11 cellular contexts compared by ENCODE assay signal in the genomic region with DNA sequence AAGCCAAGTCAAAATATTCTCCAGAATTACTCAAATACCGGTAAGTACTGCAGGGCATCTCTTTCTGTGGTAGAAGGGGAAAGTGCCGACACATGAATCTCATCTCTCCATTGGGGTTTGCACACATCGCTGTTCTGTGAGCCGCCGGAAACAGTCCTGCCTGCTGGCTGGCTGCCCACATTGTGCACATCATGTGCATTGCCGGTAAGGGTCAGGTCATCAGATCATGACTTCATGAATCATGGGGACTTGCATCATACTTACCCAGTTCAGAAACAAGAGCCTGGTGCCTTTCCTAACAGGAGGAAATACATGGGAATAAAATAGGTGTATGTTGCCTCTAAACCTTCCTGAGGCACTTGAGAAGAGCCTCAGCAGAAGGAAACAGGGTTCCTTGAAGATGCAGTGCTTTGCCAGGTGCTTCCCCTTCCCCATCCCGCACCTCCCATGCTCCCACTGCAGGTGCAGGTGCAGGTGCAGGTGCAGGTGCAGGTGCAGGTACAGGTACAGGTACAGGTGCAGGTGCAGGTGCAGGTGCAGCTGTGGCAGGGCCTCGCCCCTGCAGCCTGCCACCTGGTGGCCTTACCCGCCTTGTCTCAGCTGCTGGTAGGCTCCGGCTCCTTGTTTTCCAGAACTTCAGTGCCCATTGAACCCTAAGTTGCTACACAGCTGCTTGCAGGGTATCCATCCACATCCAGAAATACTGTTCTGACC. TPM values are rescaled to one million over a fixed set of nuclear protein-coding genes. Genes with fewer than 3 reads are reported as not detected.
DNase-seq lines count a peak whose midpoint lies in the region; ATAC-seq and TF ChIP-seq lines count a peak whose summit lies in the region.
"Had no signal": no experiment of that assay in that cellular context is flagged by ENCODE, and none has a peak within 500 bp of the region (broad histone marks: within the 10 kb centered on the region; RNA-seq: fewer than 3 reads in every experiment).

No MANE protein-coding gene starts in this region.

- H3K27ac ChIP-seq in mammary epithelial cell (ENCODE audit: insufficient read depth, low read depth, low read length), result no peak overlapping the region
- H3K27ac ChIP-seq in OCI-LY7 (ENCODE audit: low read depth, low read length, poor library complexity, severe bottlenecking), result peak overlapping the region; percentile 30
- no peak overlapping the region for H3K27ac ChIP-seq in transverse colon

- peaks cover 2% of the 10 kb centered on the region for H3K9me3 Mint-ChIP-seq in MCF 10A (ENCODE audit: unreplicated experiment)

- DNase-seq in MCF 10A (ENCODE audit: unreplicated experiment) (peak; percentile 99), mammary epithelial cell (no peak), OCI-LY7 (ENCODE audit: low spot score) (peak; percentile 16), foreskin melanocyte (peak; percentile 93), transverse colon (no peak), NCI-H446 treated with DMSO at 0.1 percent for 48 hours (lab: John Stamatoyannopoulos, UW) (no peak)
- DNase-seq: activated naive CD8-positive, alpha-beta T cell treated with anti-CD3 and anti-CD28 coated beads, Interleukin-2, amount 10 ng/mL, durations not matched to agents 7 days and 5 days; CD8-positive, alpha-beta memory T cell; naive B cell had no signal

- ATAC-seq in HG03175 (IDR thresholded peaks at IDR 0.05; ENCODE audit: unreplicated experiment) (no peak), HG03469 (IDR thresholded peaks at IDR 0.05; ENCODE audit: unreplicated experiment) (no peak)

- H3K9ac ChIP-seq in mammary epithelial cell (ENCODE audit: insufficient read depth, low read length), result no peak overlapping the region

- dilution Hi-C loops in mammary epithelial cell (cut with HindIII; ENCODE audit: low sequenced_read_pairs), result no loop called here

- H3K36me3 ChIP-seq in mammary epithelial cell (ENCODE audit: insufficient read depth, low read length) (no peaks in the 10 kb centered on the region), OCI-LY7 (ENCODE audit: insufficient read depth, low read length) (0 out of 2 replicates have a peak, but pooled peaks cover 4% of the 10 kb centered on the region), transverse colon (no peaks in the 10 kb centered on the region)

- no peak for TF ChIP-seq EP300 in transverse colon (IDR thresholded peaks at IDR 0.05; ENCODE audit: low read depth)

- no peaks in the 10 kb centered on the region for H4K20me1 ChIP-seq in mammary epithelial cell (ENCODE audit: insufficient read depth, low read length)
- H4K20me1 ChIP-seq in OCI-LY7 (ENCODE audit: insufficient read depth, low read length), result no peaks in the 10 kb centered on the region

- H3K27me3 ChIP-seq in mammary epithelial cell (ENCODE audit: insufficient read depth, low read length) (no peaks in the 10 kb centered on the region), transverse colon (no peaks in the 10 kb centered on the region)

- no peak overlapping the region for H3K4me3 Mint-ChIP-seq in MCF 10A (ENCODE audit: unreplicated experiment)
- H3K4me3 Mint-ChIP-seq: activated naive CD8-positive, alpha-beta T cell treated with anti-CD3 and anti-CD28 coated beads, Interleukin-2, amount 10 ng/mL, durations not matched to agents 7 days and 5 days; CD8-positive, alpha-beta memory T cell; naive B cell had no signal

- BruUV-seq in MCF 10A (replicated peaks; lab: Mats Ljungman, UMichigan) (no TSS peak), mammary epithelial cell (replicated peaks; lab: Mats Ljungman, UMichigan) (no TSS peak), OCI-LY7 (replicated peaks; lab: Mats Ljungman, UMichigan) (no TSS peak)

- H3K4me2 ChIP-seq in mammary epithelial cell (ENCODE audit: insufficient read depth, low read depth, low read length), result no peak overlapping the region
- no peak overlapping the region for H3K4me2 ChIP-seq in OCI-LY7 (ENCODE audit: low read length)

- H3K27me3 Mint-ChIP-seq in MCF 10A (ENCODE audit: insufficient read depth, unreplicated experiment), result no peaks in the 10 kb centered on the region
- H3K27me3 Mint-ChIP-seq: activated naive CD8-positive, alpha-beta T cell treated with anti-CD3 and anti-CD28 coated beads, Interleukin-2, amount 10 ng/mL, durations not matched to agents 7 days and 5 days; CD8-positive, alpha-beta memory T cell; naive B cell had no signal

- 97% methylated on average over 10 of the region's 10 CpGs for WGBS in mammary epithelial cell (ENCODE audit: low coverage, missing lambda C conversion rate)
- WGBS in transverse colon (ENCODE audit: low coverage in 1 of 2), 2 donors, result 74 to 100% methylated on average over 1 to 9 of the region's 10 CpGs

- in situ Hi-C loops in mammary epithelial cell (cut with MboI; ENCODE audit: low sequenced_read_pairs in 2 of 2), result no loop called here
- in situ Hi-C loops in transverse colon (cut with MboI; ENCODE audit: low pct_ligation_motif_present in 1 of 4, low pct_unique_long_range_greater_than_20kb in 1 of 4, low sequenced_read_pairs in 3 of 4), result no loop called here

- H3K9me3 ChIP-seq in mammary epithelial cell (replicated peaks; ENCODE audit: insufficient read depth, low read length) (no peaks in the 10 kb centered on the region), OCI-LY7 (ENCODE audit: low read length) (peaks cover 6% of the 10 kb centered on the region; the same call in 1 of the 2 replicates), transverse colon (no peaks in the 10 kb centered on the region)

- H3K9me2 ChIP-seq in OCI-LY7 (ENCODE audit: insufficient read depth, low read length), result no peaks in the 10 kb centered on the region

- POLR2A ChIA-PET in MCF 10A (lab: Yijun Ruan, JAX), result no interaction called here
- POLR2A ChIA-PET in OCI-LY7 (lab: Charles Lee), result no interaction called here

- H3K4me1 ChIP-seq in mammary epithelial cell (ENCODE audit: insufficient read depth, low read length) (no peaks in the 10 kb centered on the region), OCI-LY7 (ENCODE audit: insufficient read depth, low read length, poor library complexity, severe bottlenecking) (no peaks in the 10 kb centered on the region), transverse colon (no peaks in the 10 kb centered on the region)

- TF ChIP-seq POLR2A in transverse colon (IDR thresholded peaks at IDR 0.05), result no peak

- H3K27ac Mint-ChIP-seq in MCF 10A (ENCODE audit: low read depth, unreplicated experiment), result peak overlapping the region; percentile 34
- H3K27ac Mint-ChIP-seq: activated naive CD8-positive, alpha-beta T cell treated with anti-CD3 and anti-CD28 coated beads, Interleukin-2, amount 10 ng/mL, durations not matched to agents 7 days and 5 days had no signal

- H3K36me3 Mint-ChIP-seq in MCF 10A (ENCODE audit: insufficient read depth, unreplicated experiment), result no peaks in the 10 kb centered on the region

- H2AFZ ChIP-seq in mammary epithelial cell (ENCODE audit: low read depth, low read length), result no peak overlapping the region
- H2AFZ ChIP-seq in OCI-LY7 (ENCODE audit: low read length), result no peak overlapping the region

- H3K79me2 ChIP-seq in mammary epithelial cell (ENCODE audit: insufficient read depth, low read length), result no peaks in the 10 kb centered on the region
- no peaks in the 10 kb centered on the region for H3K79me2 ChIP-seq in OCI-LY7 (ENCODE audit: insufficient read depth, low read depth, low read length)

- intact Hi-C loops in MCF 10A (cut with micrococcal nuclease), result loop anchor here (5.0 kb wide), 1 partner anchor 113 kb away; the partner anchor contains the start of gene ERO1B
- intact Hi-C loops in mammary epithelial cell (cut with micrococcal nuclease), result no loop called here
- intact Hi-C loops in OCI-LY7 (cut with micrococcal nuclease; ENCODE audit: unreplicated experiment), result no loop called here
- intact Hi-C loops in transverse colon (cut with DNase I; ENCODE audit: low total_unique reads), result no loop called here

- peaks cover 7% of the 10 kb centered on the region for H3K4me1 Mint-ChIP-seq in MCF 10A (ENCODE audit: insufficient read depth, unreplicated experiment)
- H3K4me1 Mint-ChIP-seq: activated naive CD8-positive, alpha-beta T cell treated with anti-CD3 and anti-CD28 coated beads, Interleukin-2, amount 10 ng/mL, durations not matched to agents 7 days and 5 days had no signal

- TF ChIP-seq CTCF in MCF 10A (IDR thresholded peaks at IDR 0.05; ENCODE audit: unreplicated experiment) (peak; percentile 25), mammary epithelial cell (conservative IDR thresholded peaks at IDR 0.05 in 1 of 2, IDR thresholded peaks at IDR 0.05 in 1 of 2; ENCODE audit: extremely low read depth in 1 of 2, insufficient read depth in 1 of 2, low read depth in 1 of 2, low read length in 2 of 2) (peak in 1 of 2 donors; percentile 13), OCI-LY7 (conservative IDR thresholded peaks at IDR 0.05; ENCODE audit: low read length) (no peak), transverse colon (IDR thresholded peaks at IDR 0.05) (peak in 3 of 5 experiments; percentile 29 to 46 (median 42))

- CTCF ChIA-PET in MCF 10A (lab: Yijun Ruan, JAX), result interaction anchor here (0.7 to 1.1 kb wide), 2 partner anchors 14 to 43 kb away, joined by 3 read pairs; no protein-coding TSS in a partner anchor
- CTCF ChIA-PET in mammary epithelial cell (lab: Charles Lee; ENCODE audit: low non-redundant PET), result no interaction called here
- CTCF ChIA-PET in OCI-LY7 (lab: Charles Lee; ENCODE audit: unreplicated experiment), result no interaction called here

- H3K4me3 ChIP-seq in mammary epithelial cell (replicated peaks in 1 of 3; ENCODE audit: insufficient read depth in 1 of 3, low read depth in 2 of 3, low read length in 3 of 3), result no peak overlapping the region
- H3K4me3 ChIP-seq in OCI-LY7 (ENCODE audit: low read depth, low read length, poor library complexity, severe bottlenecking), result no peak overlapping the region
- no peak overlapping the region for H3K4me3 ChIP-seq in transverse colon

RNA-seq across cellular contexts. Expression of gene GPR137B, which starts 26.5 kb away (rescaled TPM):
- total RNA-seq in MCF 10A (2022) (8.4 and 15.0 TPM in 2 replicates), mammary epithelial cell (10 to 100 TPM; 10.2 to 24.7 TPM), OCI-LY7 (2022) (2.8 and 3.1 TPM in 2 replicates), transverse colon (10 to 100 TPM in 3 of 4 donors, 1 to 10 TPM in 1; 6.0 to 16.2 (median 11.5) TPM)
- polyA plus RNA-seq in mammary epithelial cell, result 7.0 TPM
- polyA minus RNA-seq in mammary epithelial cell, result 2.0 TPM
- total RNA-seq in OCI-LY7 (2014; rRNA removed; shearing (Covaris generic)), result 1.2 and 2.8 TPM in 2 replicates

Comparison
In these comparisons a context has a peak if more than half of its experiments do, and no peak if none do; other contexts are left out.
1. DNase-seq: peak in MCF 10A (single experiment), OCI-LY7 (single experiment) and foreskin melanocyte (single experiment); none in mammary epithelial cell (single experiment), transverse colon (single experiment) and NCI-H446 treated with DMSO at 0.1 percent for 48 hours (single experiment).